ENCODE assay signal across 1 cellular context in the genomic region with DNA sequence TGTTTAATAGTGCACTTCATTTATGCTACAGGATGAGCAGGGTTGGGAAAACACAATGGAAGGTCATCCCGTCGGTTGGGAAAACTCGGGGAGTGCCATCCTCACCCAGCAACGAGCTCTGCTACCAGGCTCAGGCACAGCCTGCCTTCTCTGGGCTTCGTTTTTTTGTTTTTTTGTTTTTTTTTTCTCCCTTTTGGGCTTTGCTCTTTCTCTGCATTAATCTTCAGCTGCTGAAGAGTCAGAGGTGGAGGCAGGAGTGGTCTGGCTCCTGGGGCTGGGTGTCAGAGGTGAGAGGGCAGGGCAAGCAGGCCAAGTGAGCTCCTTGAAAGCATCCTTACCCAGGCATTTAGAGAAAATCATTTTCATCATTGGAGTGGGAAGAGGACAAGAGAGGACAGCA.
TF ChIP-seq lines count a peak whose summit lies in the region.

No MANE protein-coding gene starts in this region.

TF ChIP-seq in HepG2, 621 proteins besides CTCF, POLR2A, EP300 and RAD21:
- TF ChIP-seq ZC3H13 (CRISPR knock-in tag; IDR thresholded peaks at IDR 0.05) = 0 out of 2 replicates have a peak, but pooled peaks have one; percentile 8
- no peak for TF ChIP-seq ATRX (CRISPR knock-in tag; IDR thresholded peaks at IDR 0.05; ENCODE audit: borderline replicate concordance)
- peak; percentile 1; the same call in 1 of the 2 replicates for TF ChIP-seq POLR2AphosphoS5 (IDR thresholded peaks at IDR 0.05; ENCODE audit: low read depth, low read length)
- peak; percentile 45 for TF ChIP-seq AGO2 (optimal IDR thresholded peaks at IDR 0.05; ENCODE audit: low read depth, low read length)
